In the genomic region with DNA sequence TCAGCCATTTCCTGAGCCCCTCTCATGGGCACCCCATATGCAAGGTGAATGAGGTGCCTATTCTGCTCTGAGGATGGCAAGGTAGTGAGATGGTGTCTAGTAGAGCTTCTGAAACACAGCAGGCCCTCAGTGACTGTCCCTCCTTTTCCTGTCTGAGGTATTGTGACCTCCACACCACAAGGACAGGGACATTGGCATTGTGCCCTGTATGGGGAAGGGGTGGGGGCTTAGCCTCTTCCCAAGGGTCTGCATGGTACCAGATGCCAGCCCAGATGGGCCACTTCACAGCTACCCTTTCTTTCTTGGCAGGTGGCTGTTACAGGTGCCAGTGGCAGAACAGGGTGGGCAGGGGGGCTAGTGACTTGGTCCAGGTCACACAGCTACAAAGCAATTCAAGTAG, we compare ENCODE assay signal across 1 cellular context.
TF ChIP-seq lines count a peak whose summit lies in the region.

No MANE protein-coding gene starts in this region.

TF ChIP-seq in GM23338, 12 proteins besides CTCF, POLR2A, EP300 and RAD21 (continued from another document):
- TF ChIP-seq ZNF462 (CRISPR knock-in tag; IDR thresholded peaks at IDR 0.05): no peak
